In the genomic region with DNA sequence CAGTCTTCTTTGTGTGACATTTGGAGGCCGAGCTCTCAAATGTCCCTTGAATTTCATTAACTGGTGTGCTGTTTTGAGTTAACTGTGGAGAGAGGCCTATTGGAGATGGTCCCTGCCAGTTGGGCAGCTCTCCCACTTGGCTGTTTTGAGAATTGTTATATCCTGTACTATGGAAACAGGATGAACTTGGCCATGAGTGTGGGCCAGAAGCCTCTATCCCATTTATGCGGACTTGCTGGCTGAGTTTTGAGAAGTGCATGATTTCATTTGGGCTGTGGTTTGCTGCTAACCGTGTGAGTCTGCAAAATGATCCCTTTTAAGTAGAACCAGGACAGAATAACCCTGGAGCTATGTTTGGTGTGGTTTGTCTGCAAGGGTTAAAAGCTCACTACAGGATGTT, we compare ENCODE assay signal across 10 cellular contexts.
DNase-seq lines count a peak whose midpoint lies in the region; ATAC-seq and TF ChIP-seq lines count a peak whose summit lies in the region.
"Had no signal": no experiment of that assay in that cellular context is flagged by ENCODE, and none has a peak within 500 bp of the region (broad histone marks: within the 10 kb centered on the region; RNA-seq: fewer than 3 reads in every experiment).

No MANE protein-coding gene starts in this region.

- H3K27me3 Mint-ChIP-seq in activated T-helper 2 cell treated with anti-CD3 and anti-CD28 coated beads, Interferon-gamma antibody, Interleukin-2, Interleukin-4, amounts not matched to agents 10 μg/mL and 5 μg/mL and 100 μg/mL, durations not matched to agents 14 hours and 24 hours and 36 hours (ENCODE audit: low read depth), result no peaks in the 10 kb centered on the region

- H3K18ac ChIP-seq in mesenchymal stem cell (ENCODE audit: low read depth in 1 of 2, low read length in 2 of 2), result no peak overlapping the region

- no peak overlapping the region for H2BK5ac ChIP-seq in mesenchymal stem cell (ENCODE audit: low read depth, low read length, poor library complexity, severe bottlenecking)

- no peak overlapping the region for H3K23ac ChIP-seq in mesenchymal stem cell (ENCODE audit: low read length in 2 of 2)

- no peak overlapping the region for H4K91ac ChIP-seq in mesenchymal stem cell (ENCODE audit: low read length)

- in situ Hi-C loops in transverse colon (cut with MboI; ENCODE audit: low pct_ligation_motif_present in 1 of 4, low pct_unique_long_range_greater_than_20kb in 1 of 4, low sequenced_read_pairs in 3 of 4), result loop anchor here in 1 of 4 donors (25.0 kb wide), 1 partner anchor 365 kb away; a partner anchor contains a TSS

- H3K14ac ChIP-seq in mesenchymal stem cell (ENCODE audit: low read length in 2 of 2), result no peak overlapping the region

- H3K4me3 ChIP-seq in mesenchymal stem cell (ENCODE audit: insufficient read depth in 1 of 2, low read depth in 1 of 2, low read length in 2 of 2), result peak overlapping the region in 1 of 2 experiments; percentile 64
- H3K4me3 ChIP-seq in transverse colon, result no peak overlapping the region

- no peak for ATAC-seq in GM18511 (IDR thresholded peaks at IDR 0.05; ENCODE audit: unreplicated experiment)
- ATAC-seq: activated CD4-positive, alpha-beta T cell treated with anti-CD3 and anti-CD28 coated beads for 36 hours had no signal

- no peaks in the 10 kb centered on the region for H3K4me1 Mint-ChIP-seq in activated T-helper 2 cell treated with anti-CD3 and anti-CD28 coated beads, Interferon-gamma antibody, Interleukin-2, Interleukin-4, amounts not matched to agents 10 μg/mL and 5 μg/mL and 100 μg/mL, durations not matched to agents 14 hours and 24 hours and 36 hours (ENCODE audit: low read depth)
- H3K4me1 Mint-ChIP-seq: activated CD4-positive, alpha-beta T cell treated with anti-CD3 and anti-CD28 coated beads for 36 hours had no signal

- H2BK120ac ChIP-seq in mesenchymal stem cell (ENCODE audit: low read depth, low read length), result no peak overlapping the region

- H4K8ac ChIP-seq in mesenchymal stem cell (ENCODE audit: low read length), result no peak overlapping the region

- H3K4me2 ChIP-seq in mesenchymal stem cell (ENCODE audit: low read length, poor library complexity, severe bottlenecking), result no peak overlapping the region

- no peaks in the 10 kb centered on the region for H3K27me3 ChIP-seq in mesenchymal stem cell (ENCODE audit: control insufficient read depth in 1 of 2, insufficient read depth in 1 of 2, low read length in 2 of 2)
- H3K27me3 ChIP-seq in transverse colon, result no peaks in the 10 kb centered on the region

- peaks cover 3% of the 10 kb centered on the region for H3K4me1 ChIP-seq in mesenchymal stem cell (ENCODE audit: control insufficient read depth, insufficient read depth, low read depth, low read length)
- H3K4me1 ChIP-seq in transverse colon, result peaks cover 0 to 34% (median 6%) of the 10 kb centered on the region in 4 donors

- no peak for TF ChIP-seq CTCF in transverse colon (IDR thresholded peaks at IDR 0.05)

- H3K9me3 ChIP-seq in mesenchymal stem cell (ENCODE audit: control insufficient read depth, low read length) (no peaks in the 10 kb centered on the region), transverse colon (no peaks in the 10 kb centered on the region)

- H3K79me1 ChIP-seq in mesenchymal stem cell (replicated peaks; ENCODE audit: low read length, poor library complexity, severe bottlenecking), result peaks cover 33% of the 10 kb centered on the region

- peak overlapping the region; percentile 87 for H3K9ac ChIP-seq in mesenchymal stem cell (ENCODE audit: low read length)

- H2AK5ac ChIP-seq in mesenchymal stem cell (ENCODE audit: low read length, severe bottlenecking), result no peak overlapping the region

- no peaks in the 10 kb centered on the region for H3K36me3 Mint-ChIP-seq in activated T-helper 2 cell treated with anti-CD3 and anti-CD28 coated beads, Interferon-gamma antibody, Interleukin-2, Interleukin-4, amounts not matched to agents 10 μg/mL and 5 μg/mL and 100 μg/mL, durations not matched to agents 14 hours and 24 hours and 36 hours (ENCODE audit: low read depth)

- 87% methylated on average over 3 of the region's 3 CpGs for WGBS in mesenchymal stem cell
- WGBS in transverse colon (ENCODE audit: low coverage in 1 of 2), 2 donors, result 0 to 68% methylated on average over 1 to 3 of the region's 3 CpGs

- H3K9me3 Mint-ChIP-seq in activated T-helper 2 cell treated with anti-CD3 and anti-CD28 coated beads, Interferon-gamma antibody, Interleukin-2, Interleukin-4, amounts not matched to agents 10 μg/mL and 5 μg/mL and 100 μg/mL, durations not matched to agents 14 hours and 24 hours and 36 hours, result no peaks in the 10 kb centered on the region

- intact Hi-C loops in transverse colon (cut with DNase I; ENCODE audit: low total_unique reads), result loop anchor here (10.0 kb wide), 1 partner anchor 363 kb away; a partner anchor contains a TSS
- intact Hi-C loops in activated T-helper 2 cell treated with anti-CD3 and anti-CD28 coated beads, Interferon-gamma antibody, Interleukin-2, Interleukin-4, amounts not matched to agents 10 μg/mL and 5 μg/mL and 100 μg/mL, durations not matched to agents 14 hours and 24 hours and 36 hours (cut with micrococcal nuclease), result no loop called here

- no peak overlapping the region for H2BK15ac ChIP-seq in mesenchymal stem cell (ENCODE audit: low read depth, poor library complexity, severe bottlenecking)

- DNase-seq in M059J (ENCODE audit: low read depth) (peak; percentile 87), epidermal melanocyte (ENCODE audit: insufficient read length, low spot score) (peak; percentile 32), mesenchymal stem cell (no peak), transverse colon (peak; percentile 42), NCI-H526 treated with DMSO at 0.1 percent for 48 hours (lab: John Stamatoyannopoulos, UW) (no peak), DMS53 (lab: John Stamatoyannopoulos, UW) (no peak)
- no peak for DNase-seq in activated T-helper 2 cell treated with anti-CD3 and anti-CD28 coated beads, Interferon-gamma antibody, Interleukin-2, Interleukin-4, amounts not matched to agents 10 μg/mL and 5 μg/mL and 100 μg/mL, durations not matched to agents 14 hours and 24 hours and 36 hours (ENCODE audit: low spot score)
- DNase-seq: activated CD4-positive, alpha-beta T cell treated with anti-CD3 and anti-CD28 coated beads for 36 hours had no signal

- no peak overlapping the region for H3K27ac ChIP-seq in mesenchymal stem cell (ENCODE audit: low read length, poor library complexity, severe bottlenecking)
- H3K27ac ChIP-seq in transverse colon, result peak overlapping the region; percentile 33 to 59 (median 57)
- H3K27ac ChIP-seq: epithelial cell of prostate had no signal

- H2AFZ ChIP-seq in mesenchymal stem cell (ENCODE audit: low read depth, low read length), result no peak overlapping the region

- no peak overlapping the region for H3K4ac ChIP-seq in mesenchymal stem cell (ENCODE audit: low read depth in 1 of 2, low read length in 2 of 2)

- H2BK12ac ChIP-seq in mesenchymal stem cell (ENCODE audit: low read length in 2 of 2), result no peak overlapping the region

- H3K4me3 Mint-ChIP-seq in activated T-helper 2 cell treated with anti-CD3 and anti-CD28 coated beads, Interferon-gamma antibody, Interleukin-2, Interleukin-4, amounts not matched to agents 10 μg/mL and 5 μg/mL and 100 μg/mL, durations not matched to agents 14 hours and 24 hours and 36 hours (ENCODE audit: low read depth), result no peak overlapping the region
- H3K4me3 Mint-ChIP-seq: activated CD4-positive, alpha-beta T cell treated with anti-CD3 and anti-CD28 coated beads for 36 hours had no signal

- no peak overlapping the region for H3K27ac Mint-ChIP-seq in activated T-helper 2 cell treated with anti-CD3 and anti-CD28 coated beads, Interferon-gamma antibody, Interleukin-2, Interleukin-4, amounts not matched to agents 10 μg/mL and 5 μg/mL and 100 μg/mL, durations not matched to agents 14 hours and 24 hours and 36 hours
- H3K27ac Mint-ChIP-seq: activated CD4-positive, alpha-beta T cell treated with anti-CD3 and anti-CD28 coated beads for 36 hours had no signal

- no peaks in the 10 kb centered on the region for H3K36me3 ChIP-seq in mesenchymal stem cell (ENCODE audit: control insufficient read depth in 1 of 2, insufficient read depth in 2 of 2, low read depth in 1 of 2, low read length in 2 of 2)
- H3K36me3 ChIP-seq in transverse colon, result no peaks in the 10 kb centered on the region

- no peak for TF ChIP-seq EP300 in transverse colon (IDR thresholded peaks at IDR 0.05; ENCODE audit: low read depth)

- TF ChIP-seq POLR2A in transverse colon (IDR thresholded peaks at IDR 0.05), result no peak

Comparison
In these comparisons a context has a peak if more than half of its experiments do, and no peak if none do; other contexts are left out.
1. DNase-seq: peak in M059J (single experiment), epidermal melanocyte (single experiment) and transverse colon (single experiment); none in mesenchymal stem cell (single experiment), NCI-H526 treated with DMSO at 0.1 percent for 48 hours (single experiment), DMS53 (single experiment) and activated T-helper 2 cell treated with anti-CD3 and anti-CD28 coated beads, Interferon-gamma antibody, Interleukin-2, Interleukin-4, amounts not matched to agents 10 μg/mL and 5 μg/mL and 100 μg/mL, durations not matched to agents 14 hours and 24 hours and 36 hours (single experiment).